ENCODE assay signal across 7 cellular contexts in genomic region chr4:145619639-145619996, GRCh38. TPM values are rescaled to one million over a fixed set of nuclear protein-coding genes. Genes with fewer than 3 reads are reported as not detected.
DNase-seq lines count a peak whose midpoint lies in the region; ATAC-seq and TF ChIP-seq lines count a peak whose summit lies in the region.

No MANE protein-coding gene starts in this region.

- peaks cover 43% of the 10 kb centered on the region for H3K4me1 Mint-ChIP-seq in activated CD8-positive, alpha-beta memory T cell treated with anti-CD3 and anti-CD28 coated beads, Interleukin-2, amount 10 ng/mL, durations not matched to agents 7 days and 5 days

- peak in 1 of 2 experiments; percentile 25 for DNase-seq in HAP-1 (ENCODE audit: low spot score in 2 of 2)
- DNase-seq in M059J (ENCODE audit: low read depth) = peak; percentile 68
- peak; percentile 81 for DNase-seq in activated CD8-positive, alpha-beta memory T cell treated with anti-CD3 and anti-CD28 coated beads, Interleukin-2, amount 10 ng/mL, durations not matched to agents 7 days and 5 days
- DNase-seq in fibroblast of gingiva (ENCODE audit: low read depth) = peak; percentile 45
- DNase-seq in tibial artery = peak; percentile 47 to 69

- no peak for TF ChIP-seq RAD21 in neural cell (conservative IDR thresholded peaks at IDR 0.05)

- H2AFZ ChIP-seq in neural cell (ENCODE audit: low read depth, low read length) = peak overlapping the region; percentile 98

- H3K4me3 ChIP-seq in HAP-1 (peak overlapping the region; percentile 78), neural cell (ENCODE audit: low read length) (peak overlapping the region; percentile 91), tibial artery (peak overlapping the region; percentile 71 to 76)

- in situ Hi-C loops in HAP-1 (cut with MboI; ENCODE audit: low sequenced_read_pairs) = loop anchor here (25.0 kb wide), 1 partner anchor 407 kb away; no protein-coding TSS in a partner anchor

- no peaks in the 10 kb centered on the region for H4K20me1 ChIP-seq in neural cell (ENCODE audit: insufficient read depth)

- peak overlapping the region; percentile 97 for H3K4me3 Mint-ChIP-seq in activated CD8-positive, alpha-beta memory T cell treated with anti-CD3 and anti-CD28 coated beads, Interleukin-2, amount 10 ng/mL, durations not matched to agents 7 days and 5 days

- no peaks in the 10 kb centered on the region for H3K9me3 ChIP-seq in HAP-1
- H3K9me3 ChIP-seq in neural cell (ENCODE audit: low read length) = no peaks in the 10 kb centered on the region
- H3K9me3 ChIP-seq in tibial artery = no peaks in the 10 kb centered on the region

- H3K9me2 ChIP-seq in neural cell (ENCODE audit: insufficient read depth, low read length) = no peaks in the 10 kb centered on the region

- intact Hi-C loops in tibial artery (cut with DNase I; ENCODE audit: low total_unique reads) = loop anchor here (2.0 to 10.0 kb wide), 5 partner anchors 115 to 555 kb away; partner anchors contain the start of genes LSM6, OTUD4, SMAD1 and ZNF827

- H3K27me3 Mint-ChIP-seq in activated CD8-positive, alpha-beta memory T cell treated with anti-CD3 and anti-CD28 coated beads, Interleukin-2, amount 10 ng/mL, durations not matched to agents 7 days and 5 days = no peaks in the 10 kb centered on the region

- peak overlapping the region; percentile 80 for H3K9ac ChIP-seq in neural cell (ENCODE audit: low read length)

- no peak for TF ChIP-seq EP300 in neural cell (conservative IDR thresholded peaks at IDR 0.05; ENCODE audit: poor library complexity, severe bottlenecking)

- peak; percentile 45 for ATAC-seq in GM18499 (IDR thresholded peaks at IDR 0.05; ENCODE audit: insufficient read depth, unreplicated experiment)
- ATAC-seq in activated CD8-positive, alpha-beta memory T cell treated with anti-CD3 and anti-CD28 coated beads, Interleukin-2, amount 10 ng/mL, durations not matched to agents 7 days and 5 days = peak; percentile 55

- H3K36me3 Mint-ChIP-seq in activated CD8-positive, alpha-beta memory T cell treated with anti-CD3 and anti-CD28 coated beads, Interleukin-2, amount 10 ng/mL, durations not matched to agents 7 days and 5 days = peaks cover 18% of the 10 kb centered on the region

- peak overlapping the region; percentile 99 for H3K27ac Mint-ChIP-seq in activated CD8-positive, alpha-beta memory T cell treated with anti-CD3 and anti-CD28 coated beads, Interleukin-2, amount 10 ng/mL, durations not matched to agents 7 days and 5 days

- H3K27ac ChIP-seq in neural cell (ENCODE audit: low read length) (peak overlapping the region; percentile 69), tibial artery (peak overlapping the region; percentile 93 to 94)

- H3K27me3 ChIP-seq in HAP-1 (ENCODE audit: low read depth) (no peaks in the 10 kb centered on the region), neural cell (ENCODE audit: insufficient read depth, low read depth, low read length) (no peaks in the 10 kb centered on the region), tibial artery (no peaks in the 10 kb centered on the region)

- H3K36me3 ChIP-seq in HAP-1 (replicated peaks) = peaks cover 3% of the 10 kb centered on the region; the same call in 1 of the 2 replicates
- H3K36me3 ChIP-seq in neural cell (ENCODE audit: insufficient read depth, low read length) = no peaks in the 10 kb centered on the region
- H3K36me3 ChIP-seq in tibial artery = no peaks in the 10 kb centered on the region

- peaks cover 14% of the 10 kb centered on the region for H3K4me1 ChIP-seq in HAP-1
- H3K4me1 ChIP-seq in tibial artery = peaks cover 0 to 34% (median 6%) of the 10 kb centered on the region in 4 donors

- TF ChIP-seq CTCF in neural cell (IDR thresholded peaks at IDR 0.05; ENCODE audit: poor library complexity, severe bottlenecking) (no peak), tibial artery (IDR thresholded peaks at IDR 0.05) (no peak)

- H3K79me2 ChIP-seq in neural cell (replicated peaks; ENCODE audit: insufficient read depth, low read length) = peaks cover 4% of the 10 kb centered on the region

- H3K9me3 Mint-ChIP-seq in activated CD8-positive, alpha-beta memory T cell treated with anti-CD3 and anti-CD28 coated beads, Interleukin-2, amount 10 ng/mL, durations not matched to agents 7 days and 5 days (ENCODE audit: low read depth) = peaks cover 3% of the 10 kb centered on the region

- CTCF ChIA-PET in activated CD8-positive, alpha-beta memory T cell treated with anti-CD3 and anti-CD28 coated beads, Interleukin-2, amount 10 ng/mL, durations not matched to agents 7 days and 5 days (lab: Charles Lee) = interaction anchor here (1.0 to 1.4 kb wide), 4 partner anchors 9 to 903 kb away, joined by 3 read pairs; no protein-coding TSS in a partner anchor

- H3K4me2 ChIP-seq in neural cell (ENCODE audit: low read length) = peak overlapping the region; percentile 62

- no peaks in the 10 kb centered on the region for H3F3A ChIP-seq in neural cell (ENCODE audit: insufficient read depth, low read length, poor library complexity, severe bottlenecking)

TF ChIP-seq in neural cell, 6 proteins besides CTCF, POLR2A, EP300 and RAD21:
- TF ChIP-seq POLR2AphosphoS5 (IDR thresholded peaks at IDR 0.05) (no peak), SMC3 (conservative IDR thresholded peaks at IDR 0.05; ENCODE audit: poor library complexity) (no peak), TAF1 (IDR thresholded peaks at IDR 0.05; ENCODE audit: low read depth) (no peak), EZH2 (IDR thresholded peaks at IDR 0.05; ENCODE audit: borderline replicate concordance, insufficient read depth, low read length, poor library complexity, severe bottlenecking) (no peak), MXI1 (conservative IDR thresholded peaks at IDR 0.05; ENCODE audit: poor library complexity, severe bottlenecking) (no peak)
TF ChIP-seq in neural cell: peak in this region for 0.

RNA-seq across cellular contexts. Expression of gene MMAA, which starts 0.4 kb away (rescaled TPM):
- 0.99 and 1.3 TPM in 2 replicates for total RNA-seq in M059J (2014; rRNA removed; shearing (Covaris generic))
- 10 to 100 TPM; 12.0 to 13.5 TPM for total RNA-seq in activated CD8-positive, alpha-beta memory T cell treated with anti-CD3 and anti-CD28 coated beads, Interleukin-2, amount 10 ng/mL, durations not matched to agents 7 days and 5 days
- 5.0 and 7.9 TPM in 2 replicates for polyA plus RNA-seq in neural cell
- polyA minus RNA-seq in neural cell = 14.1 and 16.6 TPM in 2 replicates
